10 cellular contexts compared by ENCODE assay signal in the genomic region with DNA sequence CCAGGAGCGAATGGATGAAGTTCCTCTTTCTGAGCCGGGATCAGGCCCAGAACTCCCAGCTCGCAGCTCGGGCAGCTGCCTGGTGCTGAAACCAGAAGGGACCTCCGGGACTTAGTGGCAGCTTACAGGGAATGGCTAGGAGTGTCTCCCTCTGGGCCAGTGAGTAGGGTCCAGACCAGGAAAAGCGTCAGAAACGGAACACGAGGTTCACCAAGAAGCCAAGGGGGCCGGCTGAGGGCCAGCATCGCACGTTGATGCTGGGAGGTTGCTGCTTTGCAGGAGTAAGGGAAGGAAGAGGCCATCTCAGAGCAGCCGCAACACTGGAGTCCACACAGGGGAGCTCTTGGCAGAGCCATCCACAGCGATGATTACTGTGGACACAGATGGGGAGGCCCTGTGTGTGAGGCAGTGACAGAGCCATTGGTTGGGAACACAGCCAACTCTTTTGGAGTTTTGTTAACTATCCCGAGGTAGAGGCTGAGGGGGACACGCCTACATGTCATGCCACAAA.
DNase-seq lines count a peak whose midpoint lies in the region; ATAC-seq and TF ChIP-seq lines count a peak whose summit lies in the region.
"Had no signal": no experiment of that assay in that cellular context is flagged by ENCODE, and none has a peak within 500 bp of the region (broad histone marks: within the 10 kb centered on the region; RNA-seq: fewer than 3 reads in every experiment).

No MANE protein-coding gene starts in this region.

- peaks cover 23% of the 10 kb centered on the region for H3K27me3 Mint-ChIP-seq in progenitor cell of endocrine pancreas

- no peaks in the 10 kb centered on the region for H3K4me1 Mint-ChIP-seq in progenitor cell of endocrine pancreas (ENCODE audit: low read depth)

- no peak overlapping the region for H3K27ac ChIP-seq in RWPE2 (ENCODE audit: poor library complexity, severe bottlenecking)
- peak overlapping the region in 1 of 2 donors; percentile 19 for H3K27ac ChIP-seq in testis
- H3K27ac ChIP-seq in esophagus muscularis mucosa (replicated peaks in 1 of 4), result no peak overlapping the region

- H3K4me3 ChIP-seq in RWPE2 (ENCODE audit: severe bottlenecking), result no peak overlapping the region
- H3K4me3 ChIP-seq in fibroblast of the aortic adventitia (ENCODE audit: low read depth, low read length), result no peak overlapping the region
- H3K4me3 ChIP-seq in testis, result no peak overlapping the region
- no peak overlapping the region for H3K4me3 ChIP-seq in esophagus muscularis mucosa

- H3K27me3 ChIP-seq in RWPE2 (ENCODE audit: insufficient read depth, poor library complexity, severe bottlenecking) (no peaks in the 10 kb centered on the region), testis (no peaks in the 10 kb centered on the region), esophagus muscularis mucosa (peaks cover 0 to 3% (median 0%) of the 10 kb centered on the region in 4 donors)

- WGBS in testis, 2 donors, result 56 to 71% methylated on average over 4 to 15 of the region's 15 CpGs
- 52% methylated on average over 12 of the region's 15 CpGs for WGBS in esophagus muscularis mucosa

- no peak overlapping the region for H3K4me3 Mint-ChIP-seq in progenitor cell of endocrine pancreas (ENCODE audit: low read depth)

- H3K9me3 Mint-ChIP-seq in progenitor cell of endocrine pancreas (ENCODE audit: low read depth), result no peaks in the 10 kb centered on the region

- TF ChIP-seq POLR2A in testis (IDR thresholded peaks at IDR 0.05) (no peak), esophagus muscularis mucosa (IDR thresholded peaks at IDR 0.05; ENCODE audit: low read depth) (no peak)

- H3K36me3 ChIP-seq in RWPE2 (ENCODE audit: low read depth) (no peaks in the 10 kb centered on the region), testis (ENCODE audit: low read depth, missing control alignments) (no peaks in the 10 kb centered on the region), esophagus muscularis mucosa (no peaks in the 10 kb centered on the region)

- peak; percentile 27; the same call in 1 of the 3 replicates for ATAC-seq in RWPE2 (ENCODE audit: low read depth)

- intact Hi-C loops in testis (cut with DNase I; ENCODE audit: low total_unique reads), result no loop called here
- intact Hi-C loops in esophagus muscularis mucosa (cut with DNase I), result no loop called here

- H3K9me3 ChIP-seq in RWPE2 (ENCODE audit: severe bottlenecking) (no peaks in the 10 kb centered on the region), testis (no peaks in the 10 kb centered on the region), esophagus muscularis mucosa (no peaks in the 10 kb centered on the region)

- H3K36me3 Mint-ChIP-seq in progenitor cell of endocrine pancreas (ENCODE audit: insufficient read depth), result no peaks in the 10 kb centered on the region

- no peak for TF ChIP-seq EP300 in esophagus muscularis mucosa (IDR thresholded peaks at IDR 0.05)

- TF ChIP-seq CTCF in RWPE2 (IDR thresholded peaks at IDR 0.05; ENCODE audit: poor library complexity, severe bottlenecking) (no peak), fibroblast of the aortic adventitia (IDR thresholded peaks at IDR 0.05; ENCODE audit: insufficient read depth, low read length) (no peak), testis (IDR thresholded peaks at IDR 0.05) (no peak), progenitor cell of endocrine pancreas (IDR thresholded peaks at IDR 0.05; ENCODE audit: unreplicated experiment) (no peak), esophagus muscularis mucosa (IDR thresholded peaks at IDR 0.05) (no peak)

- peaks cover 9% of the 10 kb centered on the region for H3K4me1 ChIP-seq in RWPE2 (ENCODE audit: insufficient read depth, poor library complexity, severe bottlenecking)
- peaks cover 12% of the 10 kb centered on the region for H3K4me1 ChIP-seq in testis
- H3K4me1 ChIP-seq in esophagus muscularis mucosa, result peaks cover 26 to 38% (median 34%) of the 10 kb centered on the region in 4 donors

- DNase-seq in NCI-H82 (lab: John Stamatoyannopoulos, UW), result peak; percentile 33
- DNase-seq in NCI-H82 treated with DMSO at 0.1 percent for 48 hours (lab: John Stamatoyannopoulos, UW; ENCODE audit: unreplicated experiment), result no peak
- DNase-seq in RWPE2 (ENCODE audit: low spot score), result no peak
- peak; percentile 49 for DNase-seq in fibroblast of the aortic adventitia (ENCODE audit: low read depth)
- peak; percentile 42 for DNase-seq in testis
- no peak for DNase-seq in progenitor cell of endocrine pancreas (ENCODE audit: low spot score, unreplicated experiment)
- no peak for DNase-seq in esophagus muscularis mucosa (ENCODE audit: extremely low spot score)
- DNase-seq in anterior cingulate cortex (lab: John Stamatoyannopoulos, UW), result no peak
- DNase-seq: activated T-cell treated with anti-CD3 and anti-CD28 coated beads for 4 hours, small intestine had no signal

- no peak overlapping the region for H3K27ac Mint-ChIP-seq in progenitor cell of endocrine pancreas

Comparison
In these comparisons a context has a peak if more than half of its experiments do, and no peak if none do; other contexts are left out.
1. DNase-seq: peak in NCI-H82 (single experiment), fibroblast of the aortic adventitia (single experiment) and testis (single experiment); none in NCI-H82 treated with DMSO at 0.1 percent for 48 hours (single experiment), RWPE2 (single experiment), progenitor cell of endocrine pancreas (single experiment), esophagus muscularis mucosa (single experiment) and anterior cingulate cortex (0 of 58).